18 cellular contexts compared by ENCODE assay signal in genomic region chr6:161265975-161266374, GRCh38. TPM values are rescaled to one million over a fixed set of nuclear protein-coding genes. Genes with fewer than 3 reads are reported as not detected.
DNase-seq lines count a peak whose midpoint lies in the region; ATAC-seq and TF ChIP-seq lines count a peak whose summit lies in the region.
"Had no signal": no experiment of that assay in that cellular context is flagged by ENCODE, and none has a peak within 500 bp of the region (broad histone marks: within the 10 kb centered on the region; RNA-seq: fewer than 3 reads in every experiment).

No MANE protein-coding gene starts in this region.

- H3K27ac ChIP-seq in OCI-LY3 (ENCODE audit: low read length) (no peak overlapping the region), Karpas-422 (ENCODE audit: low read length) (no peak overlapping the region)
- H3K27ac ChIP-seq: HL-60, right lobe of liver, SJSA1 had no signal

- H2AFZ ChIP-seq in OCI-LY3 (ENCODE audit: low read depth, low read length) (no peak overlapping the region), Karpas-422 (ENCODE audit: low read length) (no peak overlapping the region)

- no peaks in the 10 kb centered on the region for H3K9me3 ChIP-seq in OCI-LY3 (ENCODE audit: insufficient read depth, low read length)
- no peaks in the 10 kb centered on the region for H3K9me3 ChIP-seq in Karpas-422 (ENCODE audit: low read length)
- H3K9me3 ChIP-seq: right lobe of liver, SJSA1 had no signal

- H3K4me1 ChIP-seq in OCI-LY3 (ENCODE audit: low read length) (peaks cover 18% of the 10 kb centered on the region), Karpas-422 (ENCODE audit: low read length) (no peaks in the 10 kb centered on the region)
- H3K4me1 ChIP-seq: right lobe of liver had no signal

- no peaks in the 10 kb centered on the region for H4K20me1 ChIP-seq in OCI-LY3 (ENCODE audit: insufficient read depth, low read length)
- H4K20me1 ChIP-seq in Karpas-422 (ENCODE audit: insufficient read depth, low read depth, low read length) = no peaks in the 10 kb centered on the region

- TF ChIP-seq CTCF in OCI-LY3 (IDR thresholded peaks at IDR 0.05; ENCODE audit: low read depth, low read length) = no peak

- H3K27me3 ChIP-seq in OCI-LY3 (ENCODE audit: low read depth, low read length) (no peaks in the 10 kb centered on the region), Karpas-422 (ENCODE audit: low read length) (no peaks in the 10 kb centered on the region)
- H3K27me3 ChIP-seq: right lobe of liver, SJSA1 had no signal

- no peaks in the 10 kb centered on the region for H3K79me2 ChIP-seq in OCI-LY3 (ENCODE audit: low read length)
- no peaks in the 10 kb centered on the region for H3K79me2 ChIP-seq in Karpas-422 (ENCODE audit: low read length)

- H3K36me3 ChIP-seq in OCI-LY3 (replicated peaks; ENCODE audit: low read depth, low read length) (no peaks in the 10 kb centered on the region), Karpas-422 (ENCODE audit: insufficient read depth, low read length) (no peaks in the 10 kb centered on the region)
- H3K36me3 ChIP-seq: right lobe of liver had no signal

- H3K9ac ChIP-seq in OCI-LY3 (ENCODE audit: low read length) = no peak overlapping the region
- H3K9ac ChIP-seq in Karpas-422 (ENCODE audit: low read length) = no peak overlapping the region

- peak overlapping the region; percentile 20; the same call in 1 of the 2 replicates for H3K4me3 ChIP-seq in OCI-LY3 (ENCODE audit: low read length)
- no peak overlapping the region for H3K4me3 ChIP-seq in Karpas-422 (ENCODE audit: low read length)
- H3K4me3 ChIP-seq: right lobe of liver, SJSA1 had no signal

- DNase-seq in EL (peak; percentile 45), glomerular visceral epithelial cell (ENCODE audit: extremely low spot score) (peak; percentile 69), NOMO-1 treated with dmso at 0.1 percent for 144 hours (lab: John Stamatoyannopoulos, UW; ENCODE audit: unreplicated experiment) (no peak), Karpas-422 (no peak)
- DNase-seq: activated CD4-positive, CD25-positive, alpha-beta regulatory T cell treated with anti-CD3 and anti-CD28 coated beads, Interleukin-2, amount 50 U/mL, for 72 hours; CD4-positive, CD25-positive, alpha-beta regulatory T cell; DMS53; HFFc6; left ventricle myocardium superior; NCI-H2029 treated with DMSO at 0.1 percent for 48 hours; right lobe of liver; stimulated activated naive CD4-positive, alpha-beta T cell had no signal

- ATAC-seq in HG02571 (IDR thresholded peaks at IDR 0.05; ENCODE audit: unreplicated experiment) = peak; percentile 59
- no peak for ATAC-seq in GM21528 (IDR thresholded peaks at IDR 0.05; ENCODE audit: low FRiP score, unreplicated experiment)
- ATAC-seq in HG02938 (IDR thresholded peaks at IDR 0.05; ENCODE audit: unreplicated experiment) = no peak
- ATAC-seq: left ventricle myocardium superior, right lobe of liver had no signal

- no peaks in the 10 kb centered on the region for H3K9me2 ChIP-seq in Karpas-422 (replicated peaks; ENCODE audit: insufficient read depth, low read length)

- H3K4me2 ChIP-seq in OCI-LY3 (ENCODE audit: low read length) (peak overlapping the region; percentile 67), Karpas-422 (ENCODE audit: low read depth, low read length, poor library complexity, severe bottlenecking) (no peak overlapping the region)

RNA-seq across cellular contexts. Expression of gene AGPAT4, which starts 7.9 kb away (rescaled TPM):
- 2.1 and 6.2 TPM in 2 replicates for total RNA-seq in Karpas-422 (2014; rRNA removed; shearing (Covaris generic); ENCODE audit: low replicate concordance)

Comparison
In these comparisons a context has a peak if more than half of its experiments do, and no peak if none do; other contexts are left out.
1. DNase-seq: peak in EL (single experiment) and glomerular visceral epithelial cell (single experiment); none in NOMO-1 treated with dmso at 0.1 percent for 144 hours (single experiment) and Karpas-422 (single experiment).